ENCODE assay signal across 16 cellular contexts in genomic region chr2:71339685-71340084, GRCh38. TPM values are rescaled to one million over a fixed set of nuclear protein-coding genes. Genes with fewer than 3 reads are reported as not detected.
DNase-seq lines count a peak whose midpoint lies in the region; ATAC-seq and TF ChIP-seq lines count a peak whose summit lies in the region.
"Had no signal": no experiment of that assay in that cellular context is flagged by ENCODE, and none has a peak within 500 bp of the region (broad histone marks: within the 10 kb centered on the region; RNA-seq: fewer than 3 reads in every experiment).

No MANE protein-coding gene starts in this region.

- BruUV-seq in Panc1 (replicated peaks; lab: Mats Ljungman, UMichigan), result TSS peak; percentile 0

- H3K27me3 Mint-ChIP-seq in activated naive CD8-positive, alpha-beta T cell, result no peaks in the 10 kb centered on the region
- no peaks in the 10 kb centered on the region for H3K27me3 Mint-ChIP-seq in activated naive CD8-positive, alpha-beta T cell treated with anti-CD3 and anti-CD28 coated beads, Interleukin-2, amount 50 U/mL, for 24 hours
- H3K27me3 Mint-ChIP-seq in glutamatergic neuron (ENCODE audit: unreplicated experiment), result peaks cover 2% of the 10 kb centered on the region
- H3K27me3 Mint-ChIP-seq in activated T-helper 2 cell treated with anti-CD3 and anti-CD28 coated beads, Interferon-gamma antibody, Interleukin-2, Interleukin-4, amounts not matched to agents 10 μg/mL and 5 μg/mL and 100 μg/mL, durations not matched to agents 14 hours and 24 hours and 36 hours (ENCODE audit: low read depth), result no peaks in the 10 kb centered on the region
- H3K27me3 Mint-ChIP-seq: B cell had no signal

- H3K9me3 Mint-ChIP-seq in activated naive CD8-positive, alpha-beta T cell (ENCODE audit: low read depth), result no peaks in the 10 kb centered on the region
- no peaks in the 10 kb centered on the region for H3K9me3 Mint-ChIP-seq in activated naive CD8-positive, alpha-beta T cell treated with anti-CD3 and anti-CD28 coated beads, Interleukin-2, amount 50 U/mL, for 24 hours
- no peaks in the 10 kb centered on the region for H3K9me3 Mint-ChIP-seq in glutamatergic neuron (ENCODE audit: unreplicated experiment)
- H3K9me3 Mint-ChIP-seq in activated T-helper 2 cell treated with anti-CD3 and anti-CD28 coated beads, Interferon-gamma antibody, Interleukin-2, Interleukin-4, amounts not matched to agents 10 μg/mL and 5 μg/mL and 100 μg/mL, durations not matched to agents 14 hours and 24 hours and 36 hours, result no peaks in the 10 kb centered on the region

- no peak overlapping the region for H3K4me3 ChIP-seq in Panc1 (ENCODE audit: low read depth in 2 of 2, low read length in 2 of 2)
- H3K4me3 ChIP-seq: PC-9, SJCRH30 had no signal

- ATAC-seq in activated naive CD8-positive, alpha-beta T cell treated with anti-CD3 and anti-CD28 coated beads, Interleukin-2, amount 50 U/mL, for 24 hours, result no peak
- ATAC-seq in Panc1 (no peak), GM21423 (IDR thresholded peaks at IDR 0.05; ENCODE audit: unreplicated experiment) (no peak)

- H3K4me1 Mint-ChIP-seq in activated naive CD8-positive, alpha-beta T cell (ENCODE audit: low read depth), result peaks cover 77% of the 10 kb centered on the region
- peaks cover 58% of the 10 kb centered on the region for H3K4me1 Mint-ChIP-seq in activated naive CD8-positive, alpha-beta T cell treated with anti-CD3 and anti-CD28 coated beads, Interleukin-2, amount 50 U/mL, for 24 hours
- H3K4me1 Mint-ChIP-seq in glutamatergic neuron (ENCODE audit: low read depth, unreplicated experiment), result peaks cover 35% of the 10 kb centered on the region
- peaks cover 29% of the 10 kb centered on the region for H3K4me1 Mint-ChIP-seq in activated T-helper 2 cell treated with anti-CD3 and anti-CD28 coated beads, Interferon-gamma antibody, Interleukin-2, Interleukin-4, amounts not matched to agents 10 μg/mL and 5 μg/mL and 100 μg/mL, durations not matched to agents 14 hours and 24 hours and 36 hours (ENCODE audit: low read depth)

- peaks cover 8% of the 10 kb centered on the region for H3K36me3 Mint-ChIP-seq in activated naive CD8-positive, alpha-beta T cell
- peaks cover 43% of the 10 kb centered on the region for H3K36me3 Mint-ChIP-seq in activated naive CD8-positive, alpha-beta T cell treated with anti-CD3 and anti-CD28 coated beads, Interleukin-2, amount 50 U/mL, for 24 hours (ENCODE audit: low read depth)
- no peaks in the 10 kb centered on the region for H3K36me3 Mint-ChIP-seq in glutamatergic neuron (ENCODE audit: unreplicated experiment)
- H3K36me3 Mint-ChIP-seq in activated T-helper 2 cell treated with anti-CD3 and anti-CD28 coated beads, Interferon-gamma antibody, Interleukin-2, Interleukin-4, amounts not matched to agents 10 μg/mL and 5 μg/mL and 100 μg/mL, durations not matched to agents 14 hours and 24 hours and 36 hours (ENCODE audit: low read depth), result peaks cover 40% of the 10 kb centered on the region

- H3K27me3 ChIP-seq in Panc1 (ENCODE audit: control insufficient read depth, insufficient read depth, low read length), result no peaks in the 10 kb centered on the region
- H3K27me3 ChIP-seq: SJCRH30 had no signal

- H3K9me3 ChIP-seq in Panc1 (ENCODE audit: control insufficient read depth, insufficient read depth, low read depth, low read length), result no peaks in the 10 kb centered on the region
- H3K9me3 ChIP-seq: Caco-2, SJCRH30 had no signal

- CTCF ChIA-PET in Panc1 (lab: Charles Lee), result no interaction called here

- no peak for DNase-seq in activated naive CD8-positive, alpha-beta T cell treated with anti-CD3 and anti-CD28 coated beads, Interleukin-2, amount 50 U/mL, for 24 hours
- DNase-seq in Panc1 (ENCODE audit: low read depth, low spot score) (no peak), glutamatergic neuron (no peak), NCI-H128 (lab: John Stamatoyannopoulos, UW; ENCODE audit: unreplicated experiment) (no peak)
- DNase-seq in activated T-helper 2 cell treated with anti-CD3 and anti-CD28 coated beads, Interferon-gamma antibody, Interleukin-2, Interleukin-4, amounts not matched to agents 10 μg/mL and 5 μg/mL and 100 μg/mL, durations not matched to agents 14 hours and 24 hours and 36 hours (ENCODE audit: low spot score), result no peak
- DNase-seq: Caco-2, GDM1, KG1, NCI-H1417 treated with DMSO at 0.1 percent for 48 hours, NCI-H187 treated with DMSO at 0.1 percent for 48 hours, NCI-H526, PC-9, SJCRH30 had no signal

- in situ Hi-C loops in Panc1 (cut with HindIII; ENCODE audit: low pct_unique_long_range_greater_than_20kb, low sequenced_read_pairs), result no loop called here

- peak overlapping the region; percentile 22 for H3K27ac Mint-ChIP-seq in activated naive CD8-positive, alpha-beta T cell
- H3K27ac Mint-ChIP-seq in activated naive CD8-positive, alpha-beta T cell treated with anti-CD3 and anti-CD28 coated beads, Interleukin-2, amount 50 U/mL, for 24 hours, result no peak overlapping the region
- no peak overlapping the region for H3K27ac Mint-ChIP-seq in glutamatergic neuron (ENCODE audit: unreplicated experiment)
- no peak overlapping the region for H3K27ac Mint-ChIP-seq in activated T-helper 2 cell treated with anti-CD3 and anti-CD28 coated beads, Interferon-gamma antibody, Interleukin-2, Interleukin-4, amounts not matched to agents 10 μg/mL and 5 μg/mL and 100 μg/mL, durations not matched to agents 14 hours and 24 hours and 36 hours
- H3K27ac Mint-ChIP-seq: B cell had no signal

- no peak overlapping the region for H3K4me3 Mint-ChIP-seq in activated naive CD8-positive, alpha-beta T cell
- no peak overlapping the region for H3K4me3 Mint-ChIP-seq in activated naive CD8-positive, alpha-beta T cell treated with anti-CD3 and anti-CD28 coated beads, Interleukin-2, amount 50 U/mL, for 24 hours
- peak overlapping the region; percentile 1 for H3K4me3 Mint-ChIP-seq in glutamatergic neuron (ENCODE audit: unreplicated experiment)
- no peak overlapping the region for H3K4me3 Mint-ChIP-seq in activated T-helper 2 cell treated with anti-CD3 and anti-CD28 coated beads, Interferon-gamma antibody, Interleukin-2, Interleukin-4, amounts not matched to agents 10 μg/mL and 5 μg/mL and 100 μg/mL, durations not matched to agents 14 hours and 24 hours and 36 hours (ENCODE audit: low read depth)
- H3K4me3 Mint-ChIP-seq: B cell had no signal

- intact Hi-C loops in Panc1 (cut with micrococcal nuclease; ENCODE audit: unreplicated experiment), result no loop called here
- intact Hi-C loops in activated T-helper 2 cell treated with anti-CD3 and anti-CD28 coated beads, Interferon-gamma antibody, Interleukin-2, Interleukin-4, amounts not matched to agents 10 μg/mL and 5 μg/mL and 100 μg/mL, durations not matched to agents 14 hours and 24 hours and 36 hours (cut with micrococcal nuclease), result no loop called here

- H3K36me3 ChIP-seq in Panc1 (ENCODE audit: control insufficient read depth, insufficient read depth, low read length), result no peaks in the 10 kb centered on the region; the same call in 1 of the 2 replicates

- peaks cover 6% of the 10 kb centered on the region for H3K4me1 ChIP-seq in Panc1 (ENCODE audit: control insufficient read depth, insufficient read depth, low read length)

- no peak overlapping the region for H3K27ac ChIP-seq in Panc1 (ENCODE audit: low read length)
- H3K27ac ChIP-seq: PC-9, SJCRH30 had no signal

- POLR2A ChIA-PET in Panc1 (lab: Charles Lee), result no interaction called here

- TF ChIP-seq CTCF in Panc1 (IDR thresholded peaks at IDR 0.05) (no peak), glutamatergic neuron (IDR thresholded peaks at IDR 0.05; ENCODE audit: partially characterized antibody, unreplicated experiment) (no peak)

RNA-seq across cellular contexts. Expression of gene ZNF638, which starts 8.1 kb away (rescaled TPM):
- 80.8 TPM for total RNA-seq in Panc1 (2021; ENCODE audit: unreplicated experiment)
- polyA plus RNA-seq in Panc1 (2012; ENCODE audit: insufficient read length), result 34.1 TPM
- 211 TPM for total RNA-seq in glutamatergic neuron (ENCODE audit: unreplicated experiment)
- total RNA-seq in activated T-helper 2 cell treated with anti-CD3 and anti-CD28 coated beads, Interferon-gamma antibody, Interleukin-2, Interleukin-4, amounts not matched to agents 10 μg/mL and 5 μg/mL and 100 μg/mL, durations not matched to agents 14 hours and 24 hours and 36 hours, result 96.5 and 97.6 TPM in 2 replicates
